ENCODE assay signal across 17 cellular contexts in the genomic region with DNA sequence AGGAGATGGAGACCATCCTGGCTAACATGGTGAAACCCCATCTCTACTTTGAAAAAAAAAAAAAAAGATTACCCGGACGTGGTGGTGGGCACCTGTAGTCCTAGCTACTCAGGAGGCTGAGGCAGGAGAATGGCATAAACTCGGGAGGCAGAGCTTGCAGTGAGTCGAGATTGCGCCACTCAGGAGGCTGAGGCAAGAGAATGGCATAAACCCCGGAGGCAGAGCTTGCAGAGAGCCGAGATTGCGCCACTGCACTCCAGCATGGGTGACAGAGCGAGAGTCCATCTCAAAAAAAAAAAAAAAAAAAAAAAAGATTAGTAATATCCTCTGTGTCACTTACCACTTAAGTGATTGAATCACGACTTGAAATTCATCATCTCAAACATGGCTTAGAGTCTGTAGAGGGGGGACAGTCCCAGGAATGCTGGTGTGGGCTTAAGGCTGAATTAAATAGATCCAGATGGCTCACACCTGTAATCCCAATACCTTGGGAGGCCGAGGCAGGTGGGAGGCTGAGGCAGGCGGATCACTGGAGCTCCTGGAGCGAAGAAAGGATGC. TPM values are rescaled to one million over a fixed set of nuclear protein-coding genes. Genes with fewer than 3 reads are reported as not detected.
"Had no signal": no experiment of that assay in that cellular context is flagged by ENCODE, and none has a peak within 500 bp of the region (broad histone marks: within the 10 kb centered on the region; RNA-seq: fewer than 3 reads in every experiment).

No MANE protein-coding gene starts in this region.

RNA-seq across cellular contexts. Expression of a gene that starts 4.8 kb away (rescaled TPM):
- total RNA-seq: activated B cell treated with CpG ODN at 0.5 μM for 24 hours; activated CD4-positive, alpha-beta memory T cell treated with anti-CD3 and anti-CD28 coated beads for 36 hours; activated T-helper 1 cell treated with anti-CD3 and anti-CD28 coated beads, Interleukin-12 subunit alpha, Interleukin-12 subunit beta, Interleukin-2, Interleukin-4 antibody, amounts not matched to agents 30 ng/mL and 10 ng/mL and 1 ng/mL, durations not matched to agents 14 hours and 24 hours and 36 hours; astrocyte; gastrocnemius medialis; smooth muscle cell; T-helper 2 cell treated with Interferon-gamma antibody and Interleukin-4, amounts not matched to agents 100 ng/mL and 5 ng/mL, for 36 hours; temporal lobe had no signal
- polyA plus RNA-seq: adrenal gland had no signal

RNA-seq across cellular contexts. Expression of a gene that starts 27.1 kb away (rescaled TPM):
- total RNA-seq: activated CD4-positive, alpha-beta memory T cell treated with anti-CD3 and anti-CD28 coated beads for 36 hours; activated naive CD4-positive, alpha-beta T cell treated with anti-CD3 and anti-CD28 coated beads, Interleukin-2, amount 50 U/mL, for 72 hours; activated T-helper 1 cell treated with anti-CD3 and anti-CD28 coated beads, Interleukin-12 subunit alpha, Interleukin-12 subunit beta, Interleukin-2, Interleukin-4 antibody, amounts not matched to agents 30 ng/mL and 10 ng/mL and 1 ng/mL, durations not matched to agents 14 hours and 24 hours and 36 hours; astrocyte; left ventricle myocardium inferior; mucosa of gallbladder; naive thymus-derived CD8-positive, alpha-beta T cell; smooth muscle cell; T-helper 2 cell treated with Interferon-gamma antibody and Interleukin-4, amounts not matched to agents 100 ng/mL and 5 ng/mL, for 36 hours had no signal
- polyA plus RNA-seq: smooth muscle cell had no signal

RNA-seq across cellular contexts. Expression of a gene that starts 46.2 kb away (rescaled TPM):
- total RNA-seq: activated CD4-positive, alpha-beta memory T cell treated with anti-CD3 and anti-CD28 coated beads for 36 hours; activated naive CD4-positive, alpha-beta T cell treated with anti-CD3 and anti-CD28 coated beads, Interleukin-2, amount 50 U/mL, for 72 hours; activated T-helper 1 cell treated with anti-CD3 and anti-CD28 coated beads, Interleukin-12 subunit alpha, Interleukin-12 subunit beta, Interleukin-2, Interleukin-4 antibody, amounts not matched to agents 30 ng/mL and 10 ng/mL and 1 ng/mL, durations not matched to agents 14 hours and 24 hours and 36 hours; adrenal gland; astrocyte; breast epithelium; esophagus mucosa; gastrocnemius medialis; left ventricle myocardium inferior; mucosa of gallbladder; naive thymus-derived CD8-positive, alpha-beta T cell; sciatic nerve; stomach; T-helper 2 cell treated with Interferon-gamma antibody and Interleukin-4, amounts not matched to agents 100 ng/mL and 5 ng/mL, for 36 hours; temporal lobe had no signal
- polyA plus RNA-seq: stomach had no signal

RNA-seq across cellular contexts. Expression of a gene that starts 50.9 kb away (rescaled TPM):
- total RNA-seq: activated B cell treated with CpG ODN at 0.5 μM for 24 hours; adrenal gland; astrocyte; breast epithelium; esophagus mucosa; gastrocnemius medialis; left ventricle myocardium inferior; mucosa of gallbladder; naive thymus-derived CD8-positive, alpha-beta T cell; sciatic nerve; smooth muscle cell; stomach; temporal lobe had no signal
- polyA plus RNA-seq: smooth muscle cell, stomach had no signal
